In genomic region chr3:146589899-146590508, GRCh38 we compare ENCODE assay signal across 9 cellular contexts. TPM values are rescaled to one million over a fixed set of nuclear protein-coding genes. Genes with fewer than 3 reads are reported as not detected.
DNase-seq lines count a peak whose midpoint lies in the region; ATAC-seq and TF ChIP-seq lines count a peak whose summit lies in the region.
"Had no signal": no experiment of that assay in that cellular context is flagged by ENCODE, and none has a peak within 500 bp of the region (broad histone marks: within the 10 kb centered on the region; RNA-seq: fewer than 3 reads in every experiment).

No MANE protein-coding gene starts in this region.

- WGBS in transverse colon (ENCODE audit: low coverage in 1 of 2), 2 donors = 0% methylated on average over 1 of the region's 1 CpG

- intact Hi-C loops in transverse colon (cut with DNase I; ENCODE audit: low total_unique reads) = no loop called here

- no peaks in the 10 kb centered on the region for H3K4me1 ChIP-seq in CD4-positive, CD25-positive, alpha-beta regulatory T cell (ENCODE audit: control insufficient read depth, insufficient read depth, low read length, poor library complexity, severe bottlenecking)
- no peaks in the 10 kb centered on the region for H3K4me1 ChIP-seq in transverse colon

- no peaks in the 10 kb centered on the region for H3K27me3 ChIP-seq in CD4-positive, CD25-positive, alpha-beta regulatory T cell (ENCODE audit: control insufficient read depth, insufficient read depth, low read length)
- H3K27me3 ChIP-seq in WERI-Rb-1 (ENCODE audit: insufficient read depth, low read depth, severe bottlenecking) (no peaks in the 10 kb centered on the region), transverse colon (no peaks in the 10 kb centered on the region)

- ATAC-seq in CD4-positive, CD25-positive, alpha-beta regulatory T cell (ENCODE audit: low read depth in 2 of 2) = no peak
- ATAC-seq in GM19023 (IDR thresholded peaks at IDR 0.05; ENCODE audit: unreplicated experiment) (peak; percentile 50), GM21737 (IDR thresholded peaks at IDR 0.05; ENCODE audit: unreplicated experiment) (no peak), GM21723 (IDR thresholded peaks at IDR 0.05; ENCODE audit: unreplicated experiment) (no peak)

- TF ChIP-seq POLR2A in transverse colon (IDR thresholded peaks at IDR 0.05) = no peak

- no peaks in the 10 kb centered on the region for H3K27me3 Mint-ChIP-seq in CD4-positive, CD25-positive, alpha-beta regulatory T cell

- H3K27ac ChIP-seq in CD4-positive, CD25-positive, alpha-beta regulatory T cell (ENCODE audit: insufficient read depth, low read length, poor library complexity, severe bottlenecking) = no peak overlapping the region
- H3K27ac ChIP-seq in WERI-Rb-1 (no peak overlapping the region), transverse colon (no peak overlapping the region)

- no peaks in the 10 kb centered on the region for H3K36me3 Mint-ChIP-seq in CD4-positive, CD25-positive, alpha-beta regulatory T cell

- TF ChIP-seq EP300 in transverse colon (IDR thresholded peaks at IDR 0.05; ENCODE audit: low read depth) = no peak

- DNase-seq in CD4-positive, CD25-positive, alpha-beta regulatory T cell = peak in 2 of 3 donors; percentile 8 to 31
- DNase-seq in NCI-H1092 treated with DMSO at 0.1 percent for 48 hours (lab: John Stamatoyannopoulos, UW) = peak; percentile 43
- peak; percentile 15 for DNase-seq in WERI-Rb-1
- DNase-seq in hepatic stellate cell (ENCODE audit: low spot score) = peak; percentile 8
- DNase-seq in transverse colon = peak; percentile 12

- H3K9me3 ChIP-seq in CD4-positive, CD25-positive, alpha-beta regulatory T cell (ENCODE audit: control insufficient read depth in 2 of 2, low read length in 2 of 2) = no peaks in the 10 kb centered on the region
- no peaks in the 10 kb centered on the region for H3K9me3 ChIP-seq in WERI-Rb-1 (ENCODE audit: severe bottlenecking)
- H3K9me3 ChIP-seq in transverse colon = no peaks in the 10 kb centered on the region

- H3K9me3 Mint-ChIP-seq in CD4-positive, CD25-positive, alpha-beta regulatory T cell = peaks cover 0 to 1% (median 0%) of the 10 kb centered on the region in 7 donors

- in situ Hi-C loops in transverse colon (cut with MboI; ENCODE audit: low pct_ligation_motif_present in 1 of 4, low pct_unique_long_range_greater_than_20kb in 1 of 4, low sequenced_read_pairs in 3 of 4) = loop anchor here (10.0 to 25.0 kb wide), 4 partner anchors 253 to 528 kb away; no protein-coding TSS in a partner anchor

- H3K4me1 Mint-ChIP-seq in CD4-positive, CD25-positive, alpha-beta regulatory T cell = no peaks in the 10 kb centered on the region

- TF ChIP-seq CTCF in WERI-Rb-1 (IDR thresholded peaks at IDR 0.05; ENCODE audit: low read depth, low read length) = peak; percentile 24; the same call in 1 of the 2 replicates
- peak; percentile 41 to 52 (median 50) for TF ChIP-seq CTCF in transverse colon (IDR thresholded peaks at IDR 0.05)

- no peak overlapping the region for H3K27ac Mint-ChIP-seq in CD4-positive, CD25-positive, alpha-beta regulatory T cell

- no peak overlapping the region for H3K4me3 ChIP-seq in CD4-positive, CD25-positive, alpha-beta regulatory T cell (ENCODE audit: low read depth, low read length)
- H3K4me3 ChIP-seq in WERI-Rb-1 (ENCODE audit: low read depth, low read length) (no peak overlapping the region), transverse colon (no peak overlapping the region)

- H3K36me3 ChIP-seq in CD4-positive, CD25-positive, alpha-beta regulatory T cell (ENCODE audit: control insufficient read depth, insufficient read depth, low read length) = no peaks in the 10 kb centered on the region
- H3K36me3 ChIP-seq in WERI-Rb-1 = no peaks in the 10 kb centered on the region
- no peaks in the 10 kb centered on the region for H3K36me3 ChIP-seq in transverse colon

- H3K4me3 Mint-ChIP-seq in CD4-positive, CD25-positive, alpha-beta regulatory T cell = no peak overlapping the region

RNA-seq across cellular contexts. Expression of gene PLSCR5, which starts 15.1 kb away (rescaled TPM):
- total RNA-seq in CD4-positive, CD25-positive, alpha-beta regulatory T cell = not detected
- polyA plus RNA-seq in CD4-positive, CD25-positive, alpha-beta regulatory T cell = not detected
- total RNA-seq in transverse colon = not detected
- total RNA-seq: T-helper 2 cell treated with Interferon-gamma antibody and Interleukin-4, amounts not matched to agents 100 ng/mL and 5 ng/mL, for 36 hours had no signal

RNA-seq across cellular contexts. Expression of gene PLSCR1, which starts 45.6 kb away (rescaled TPM):
- 7.2 TPM for total RNA-seq in CD4-positive, CD25-positive, alpha-beta regulatory T cell
- polyA plus RNA-seq in CD4-positive, CD25-positive, alpha-beta regulatory T cell = 10 to 100 TPM; 14.4 to 20.7 (median 17.6) TPM
- total RNA-seq in transverse colon = 100 to 1,000 TPM; 101 to 333 (median 214) TPM

Comparison
In these comparisons a context has a peak if more than half of its experiments do, and no peak if none do; other contexts are left out.
1. RNA of gene PLSCR1, which starts 45.6 kb away (total RNA-seq): 101 to 333 TPM in transverse colon; 7.2 TPM in CD4-positive, CD25-positive, alpha-beta regulatory T cell (single experiment); every median in the first group is over 10 times any median in the second.
2. Peak in every context shown above with its lines, with median percentiles within 50 percentile points of each other: DNase-seq.